ENCODE assay signal across 11 cellular contexts in the genomic region with DNA sequence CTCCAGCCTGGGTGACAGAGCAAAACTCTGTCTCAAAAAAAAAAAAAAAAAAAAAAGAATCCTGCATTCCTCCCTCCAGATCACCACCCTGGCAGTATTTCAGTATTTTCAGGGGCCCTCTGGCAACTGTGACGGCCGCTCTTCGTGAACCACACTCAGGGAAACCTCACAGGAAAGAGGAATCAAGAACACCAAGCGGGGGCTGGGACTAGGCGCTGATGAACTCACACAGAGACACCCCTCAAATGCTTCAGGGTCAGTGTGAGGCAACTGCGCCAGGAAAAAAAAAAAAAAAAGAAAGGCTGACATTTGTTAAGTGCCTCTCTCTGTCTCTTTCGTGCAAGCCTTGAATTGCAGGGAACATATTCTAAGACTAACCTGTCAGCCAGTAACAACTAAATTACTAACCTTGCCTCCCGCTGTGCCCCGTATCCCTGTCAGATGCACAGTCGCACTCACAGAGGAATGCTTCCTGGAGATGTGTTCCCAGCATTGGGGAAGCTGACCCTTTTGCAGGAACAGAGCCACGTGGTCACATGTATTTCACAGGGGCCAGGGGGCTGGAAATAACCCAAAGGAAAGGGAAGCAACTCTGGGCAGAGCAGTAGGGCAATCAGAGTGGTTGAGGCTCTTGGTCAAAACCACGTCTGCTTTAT.
A peak's percentile ranks its signal among the peaks of the same experiment; 100 is the strongest.
DNase-seq lines count a peak whose midpoint lies in the region; ATAC-seq and TF ChIP-seq lines count a peak whose summit lies in the region.
"Had no signal": no experiment of that assay in that cellular context is flagged by ENCODE, and none has a peak within 500 bp of the region (broad histone marks: within the 10 kb centered on the region; RNA-seq: fewer than 3 reads in every experiment).

No MANE protein-coding gene starts in this region.

- H3K36me3 Mint-ChIP-seq in nephron (ENCODE audit: low read depth): no peaks in the 10 kb centered on the region

- H3K4me3 ChIP-seq in BLaER1 treated with 17β-estradiol and CSF1 and Interleukin-3, amounts not matched to agents 10 nM and 100 nM: peak overlapping the region in 2 of 10 experiments; percentile 23 to 24; a peak in 2 of 20 replicates
- H3K4me3 ChIP-seq in body of pancreas: no peak overlapping the region

- intact Hi-C loops in body of pancreas (cut with DNase I): no loop called here

- TF ChIP-seq CTCF in body of pancreas (IDR thresholded peaks at IDR 0.05) (no peak), nephron (IDR thresholded peaks at IDR 0.05; ENCODE audit: unreplicated experiment in 3 of 3) (no peak)

- no peaks in the 10 kb centered on the region for H3K9me3 Mint-ChIP-seq in nephron

- H3K9ac ChIP-seq in BLaER1 treated with 17β-estradiol and CSF1 and Interleukin-3, amounts not matched to agents 10 nM and 100 nM: peak overlapping the region in 9 of 11 experiments; percentile 24 to 82 (median 72); a peak in 15 of 22 replicates

- H3K36me3 ChIP-seq in BLaER1 treated with 17β-estradiol and CSF1 and Interleukin-3, amounts not matched to agents 10 nM and 100 nM: peaks cover 0 to 63% (median 35%) of the 10 kb centered on the region in 11 experiments; a peak in 14 of 22 replicates
- H3K36me3 ChIP-seq in body of pancreas (replicated peaks in 1 of 2; ENCODE audit: insufficient read depth in 1 of 2, low read depth in 2 of 2): no peaks in the 10 kb centered on the region

- peaks cover 4% of the 10 kb centered on the region for H3K27me3 Mint-ChIP-seq in nephron (ENCODE audit: low read depth)

- peak overlapping the region in 2 of 3 experiments; percentile 30 to 46 for H3K27ac Mint-ChIP-seq in nephron

- H3K4me3 Mint-ChIP-seq in nephron: no peak overlapping the region

- peak overlapping the region in 10 of 11 experiments; percentile 14 to 96 (median 90); a peak in 19 of 22 replicates for H3K27ac ChIP-seq in BLaER1 treated with 17β-estradiol and CSF1 and Interleukin-3, amounts not matched to agents 10 nM and 100 nM
- H3K27ac ChIP-seq in body of pancreas: peak overlapping the region in 3 of 4 donors; percentile 48 to 84 (median 68)

- TF ChIP-seq POLR2A in body of pancreas (IDR thresholded peaks at IDR 0.05): no peak

- DNase-seq in MV-4-11 (lab: John Stamatoyannopoulos, UW) (peak; percentile 91), body of pancreas (peak in 3 of 4 donors; percentile 21 to 75 (median 41)), NCI-H446 (lab: John Stamatoyannopoulos, UW) (no peak)
- DNase-seq in stimulated activated naive CD4-positive, alpha-beta T cell treated with Interleukin-2 at 50 U/mL for 16 hours (lab: John Stamatoyannopoulos, UW): no peak
- DNase-seq in activated T-cell treated with anti-CD3 and anti-CD28 coated beads, Interleukin-2, amount 50 U/mL, for 48 hours: no peak
- DNase-seq: activated CD8-positive, alpha-beta memory T cell treated with anti-CD3 and anti-CD28 coated beads for 24 hours; activated naive CD4-positive, alpha-beta T cell treated with Interleukin-2 at 50 U/mL for 16 hours; NCI-H226 had no signal

- peak overlapping the region; percentile 49 to 84 (median 76) for H3K4me2 ChIP-seq in BLaER1 treated with 17β-estradiol and CSF1 and Interleukin-3, amounts not matched to agents 10 nM and 100 nM

- H4K20me1 ChIP-seq in BLaER1 treated with 17β-estradiol and CSF1 and Interleukin-3, amounts not matched to agents 10 nM and 100 nM: no peaks in the 10 kb centered on the region; a peak in 3 of 22 replicates

- ATAC-seq in body of pancreas (peak; percentile 41), HG03571 (IDR thresholded peaks at IDR 0.05; ENCODE audit: unreplicated experiment) (no peak)

- peaks cover 44 to 84% (median 66%) of the 10 kb centered on the region in 10 experiments for H3K4me1 ChIP-seq in BLaER1 treated with 17β-estradiol and CSF1 and Interleukin-3, amounts not matched to agents 10 nM and 100 nM
- H3K4me1 ChIP-seq in body of pancreas: peaks cover 41% of the 10 kb centered on the region

- peaks cover 53% of the 10 kb centered on the region for H3K4me1 Mint-ChIP-seq in nephron

- H3K27me3 ChIP-seq in BLaER1 treated with 17β-estradiol and CSF1 and Interleukin-3, amounts not matched to agents 10 nM and 100 nM: no peaks in the 10 kb centered on the region
- H3K27me3 ChIP-seq in body of pancreas: no peaks in the 10 kb centered on the region

- WGBS in body of pancreas, 2 donors: 57 to 61% methylated on average over 12 of the region's 12 CpGs

- peaks cover 0 to 6% (median 0%) of the 10 kb centered on the region in 11 experiments; a peak in 2 of 22 replicates for H3K9me3 ChIP-seq in BLaER1 treated with 17β-estradiol and CSF1 and Interleukin-3, amounts not matched to agents 10 nM and 100 nM (replicated peaks in 1 of 11)
- H3K9me3 ChIP-seq in body of pancreas: no peaks in the 10 kb centered on the region

Comparison
In these comparisons a context has a peak if more than half of its experiments do, and no peak if none do; other contexts are left out.
1. DNase-seq: peak in MV-4-11 (single experiment) and body of pancreas (3 of 4); none in NCI-H446 (0 of 2), stimulated activated naive CD4-positive, alpha-beta T cell treated with Interleukin-2 at 50 U/mL for 16 hours (single experiment) and activated T-cell treated with anti-CD3 and anti-CD28 coated beads, Interleukin-2, amount 50 U/mL, for 48 hours (0 of 2).